ENCODE assay signal across 2 cellular contexts in genomic region chr16:19858654-19859018, GRCh38.
TF ChIP-seq lines count a peak whose summit lies in the region.

No MANE protein-coding gene starts in this region.

TF ChIP-seq in GM23338, 12 proteins besides CTCF, POLR2A, EP300 and RAD21:
- no peak for TF ChIP-seq EZH2 (IDR thresholded peaks at IDR 0.05; ENCODE audit: low read depth, unreplicated experiment)
- TF ChIP-seq REST (IDR thresholded peaks at IDR 0.05; ENCODE audit: unreplicated experiment), result no peak
- no peak for TF ChIP-seq STAT1 (IDR thresholded peaks at IDR 0.05; ENCODE audit: unreplicated experiment)
- no peak for TF ChIP-seq ZNF331 (CRISPR knock-in tag; IDR thresholded peaks at IDR 0.05; ENCODE audit: low read depth)
- TF ChIP-seq CREB1 (CRISPR knock-in tag; IDR thresholded peaks at IDR 0.05; ENCODE audit: low read depth), result no peak
- TF ChIP-seq NANOG (IDR thresholded peaks at IDR 0.05; ENCODE audit: borderline replicate concordance), result no peak
- no peak for TF ChIP-seq ETS1 (IDR thresholded peaks at IDR 0.05)
- TF ChIP-seq JUNB (IDR thresholded peaks at IDR 0.05; ENCODE audit: unreplicated experiment), result no peak
- TF ChIP-seq EZH2phosphoT487 (IDR thresholded peaks at IDR 0.05; ENCODE audit: unreplicated experiment), result no peak
- no peak for TF ChIP-seq ZNF114 (CRISPR knock-in tag; IDR thresholded peaks at IDR 0.05)
- no peak for TF ChIP-seq POLR2AphosphoS5 (IDR thresholded peaks at IDR 0.05; ENCODE audit: low read depth)
- TF ChIP-seq, protein P1, sequence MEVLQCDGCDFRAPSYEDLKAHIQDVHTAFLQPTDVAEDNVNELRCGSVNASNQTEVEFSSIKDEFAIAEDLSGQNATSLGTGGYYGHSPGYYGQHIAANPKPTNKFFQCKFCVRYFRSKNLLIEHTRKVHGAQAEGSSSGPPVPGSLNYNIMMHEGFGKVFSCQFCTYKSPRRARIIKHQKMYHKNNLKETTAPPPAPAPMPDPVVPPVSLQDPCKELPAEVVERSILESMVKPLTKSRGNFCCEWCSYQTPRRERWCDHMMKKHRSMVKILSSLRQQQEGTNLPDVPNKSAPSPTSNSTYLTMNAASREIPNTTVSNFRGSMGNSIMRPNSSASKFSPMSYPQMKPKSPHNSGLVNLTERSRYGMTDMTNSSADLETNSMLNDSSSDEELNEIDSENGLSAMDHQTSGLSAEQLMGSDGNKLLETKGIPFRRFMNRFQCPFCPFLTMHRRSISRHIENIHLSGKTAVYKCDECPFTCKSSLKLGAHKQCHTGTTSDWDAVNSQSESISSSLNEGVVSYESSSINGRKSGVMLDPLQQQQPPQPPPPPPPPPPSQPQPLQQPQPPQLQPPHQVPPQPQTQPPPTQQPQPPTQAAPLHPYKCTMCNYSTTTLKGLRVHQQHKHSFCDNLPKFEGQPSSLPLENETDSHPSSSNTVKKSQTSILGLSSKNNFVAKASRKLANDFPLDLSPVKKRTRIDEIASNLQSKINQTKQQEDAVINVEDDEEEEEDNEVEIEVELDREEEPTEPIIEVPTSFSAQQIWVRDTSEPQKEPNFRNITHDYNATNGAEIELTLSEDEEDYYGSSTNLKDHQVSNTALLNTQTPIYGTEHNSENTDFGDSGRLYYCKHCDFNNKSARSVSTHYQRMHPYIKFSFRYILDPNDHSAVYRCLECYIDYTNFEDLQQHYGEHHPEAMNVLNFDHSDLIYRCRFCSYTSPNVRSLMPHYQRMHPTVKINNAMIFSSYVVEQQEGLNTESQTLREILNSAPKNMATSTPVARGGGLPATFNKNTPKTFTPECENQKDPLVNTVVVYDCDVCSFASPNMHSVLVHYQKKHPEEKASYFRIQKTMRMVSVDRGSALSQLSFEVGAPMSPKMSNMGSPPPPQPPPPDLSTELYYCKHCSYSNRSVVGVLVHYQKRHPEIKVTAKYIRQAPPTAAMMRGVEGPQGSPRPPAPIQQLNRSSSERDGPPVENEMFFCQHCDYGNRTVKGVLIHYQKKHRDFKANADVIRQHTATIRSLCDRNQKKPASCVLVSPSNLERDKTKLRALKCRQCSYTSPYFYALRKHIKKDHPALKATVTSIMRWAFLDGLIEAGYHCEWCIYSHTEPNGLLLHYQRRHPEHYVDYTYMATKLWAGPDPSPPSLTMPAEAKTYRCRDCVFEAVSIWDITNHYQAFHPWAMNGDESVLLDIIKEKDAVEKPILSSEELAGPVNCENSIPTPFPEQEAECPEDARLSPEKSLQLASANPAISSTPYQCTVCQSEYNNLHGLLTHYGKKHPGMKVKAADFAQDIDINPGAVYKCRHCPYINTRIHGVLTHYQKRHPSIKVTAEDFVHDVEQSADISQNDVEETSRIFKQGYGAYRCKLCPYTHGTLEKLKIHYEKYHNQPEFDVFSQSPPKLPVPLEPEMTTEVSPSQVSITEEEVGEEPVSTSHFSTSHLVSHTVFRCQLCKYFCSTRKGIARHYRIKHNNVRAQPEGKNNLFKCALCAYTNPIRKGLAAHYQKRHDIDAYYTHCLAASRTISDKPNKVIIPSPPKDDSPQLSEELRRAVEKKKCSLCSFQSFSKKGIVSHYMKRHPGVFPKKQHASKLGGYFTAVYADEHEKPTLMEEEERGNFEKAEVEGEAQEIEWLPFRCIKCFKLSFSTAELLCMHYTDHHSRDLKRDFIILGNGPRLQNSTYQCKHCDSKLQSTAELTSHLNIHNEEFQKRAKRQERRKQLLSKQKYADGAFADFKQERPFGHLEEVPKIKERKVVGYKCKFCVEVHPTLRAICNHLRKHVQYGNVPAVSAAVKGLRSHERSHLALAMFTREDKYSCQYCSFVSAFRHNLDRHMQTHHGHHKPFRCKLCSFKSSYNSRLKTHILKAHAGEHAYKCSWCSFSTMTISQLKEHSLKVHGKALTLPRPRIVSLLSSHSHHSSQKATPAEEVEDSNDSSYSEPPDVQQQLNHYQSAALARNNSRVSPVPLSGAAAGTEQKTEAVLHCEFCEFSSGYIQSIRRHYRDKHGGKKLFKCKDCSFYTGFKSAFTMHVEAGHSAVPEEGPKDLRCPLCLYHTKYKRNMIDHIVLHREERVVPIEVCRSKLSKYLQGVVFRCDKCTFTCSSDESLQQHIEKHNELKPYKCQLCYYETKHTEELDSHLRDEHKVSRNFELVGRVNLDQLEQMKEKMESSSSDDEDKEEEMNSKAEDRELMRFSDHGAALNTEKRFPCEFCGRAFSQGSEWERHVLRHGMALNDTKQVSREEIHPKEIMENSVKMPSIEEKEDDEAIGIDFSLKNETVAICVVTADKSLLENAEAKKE (CRISPR knock-in tag; IDR thresholded peaks at IDR 0.05), result no peak

TF ChIP-seq in H1, 55 proteins besides CTCF, POLR2A, EP300 and RAD21:
- TF ChIP-seq CEBPB (IDR thresholded peaks at IDR 0.05; ENCODE audit: low read depth, low read length) (no peak), SP4 (IDR thresholded peaks at IDR 0.05; ENCODE audit: low read length) (no peak), TEAD4 (IDR thresholded peaks at IDR 0.05; ENCODE audit: low read depth, low read length) (no peak)
